24 cellular contexts compared by ENCODE assay signal in genomic region chr9:7871977-7872730, GRCh38.
"Had no signal": no experiment of that assay in that cellular context is flagged by ENCODE, and none has a peak within 500 bp of the region (broad histone marks: within the 10 kb centered on the region; RNA-seq: fewer than 3 reads in every experiment).

No MANE protein-coding gene starts in this region.

- H3K27me3 ChIP-seq: cardiac muscle cell, Peyer's patch, SJCRH30 had no signal

- H3K9me3 ChIP-seq: Peyer's patch, SJCRH30 had no signal

- H3K27ac ChIP-seq: cardiac muscle cell, KMS-11, Peyer's patch, RWPE1, SJCRH30 had no signal

- H3K9ac ChIP-seq: KMS-11 had no signal

- H3K4me2 ChIP-seq: KMS-11 had no signal

- DNase-seq: activated B cell treated with CpG ODN at 0.5 μM for 24 hours; activated CD4-positive, alpha-beta T cell treated with anti-CD3 and anti-CD28 coated beads for 1 hour; activated CD4-positive, alpha-beta T cell treated with anti-CD3 and anti-CD28 coated beads, Interleukin-2, amount 10 ng/mL, durations not matched to agents 7 days and 5 days; activated CD8-positive, alpha-beta memory T cell treated with anti-CD3 and anti-CD28 coated beads, Interleukin-2, amount 10 ng/mL, durations not matched to agents 7 days and 5 days; activated gamma-delta T cell; activated naive CD4-positive, alpha-beta T cell treated with anti-CD3 and anti-CD28 coated beads for 36 hours; activated T-cell treated with anti-CD3 and anti-CD28 coated beads, Interleukin-2, amount 50 U/mL, for 24 hours; amygdala; cerebellar nuclear complex; MM.1S; NCI-H1105; NCI-H1436; NCI-H1694 treated with DMSO at 0.1 percent for 48 hours; NCI-H2029 treated with DMSO at 0.1 percent for 48 hours; NCI-H446; NCI-H524; Peyer's patch; Right ventricle myocardium superior; SJCRH30; SW 1271; T-helper 9 cell had no signal

- H3K36me3 ChIP-seq: cardiac muscle cell, Peyer's patch, SJCRH30 had no signal

- H3K4me1 ChIP-seq: Peyer's patch, SJCRH30 had no signal

- H3K4me3 ChIP-seq: cardiac muscle cell, Peyer's patch, SJCRH30 had no signal
